ENCODE assay signal across 8 cellular contexts in the genomic region with DNA sequence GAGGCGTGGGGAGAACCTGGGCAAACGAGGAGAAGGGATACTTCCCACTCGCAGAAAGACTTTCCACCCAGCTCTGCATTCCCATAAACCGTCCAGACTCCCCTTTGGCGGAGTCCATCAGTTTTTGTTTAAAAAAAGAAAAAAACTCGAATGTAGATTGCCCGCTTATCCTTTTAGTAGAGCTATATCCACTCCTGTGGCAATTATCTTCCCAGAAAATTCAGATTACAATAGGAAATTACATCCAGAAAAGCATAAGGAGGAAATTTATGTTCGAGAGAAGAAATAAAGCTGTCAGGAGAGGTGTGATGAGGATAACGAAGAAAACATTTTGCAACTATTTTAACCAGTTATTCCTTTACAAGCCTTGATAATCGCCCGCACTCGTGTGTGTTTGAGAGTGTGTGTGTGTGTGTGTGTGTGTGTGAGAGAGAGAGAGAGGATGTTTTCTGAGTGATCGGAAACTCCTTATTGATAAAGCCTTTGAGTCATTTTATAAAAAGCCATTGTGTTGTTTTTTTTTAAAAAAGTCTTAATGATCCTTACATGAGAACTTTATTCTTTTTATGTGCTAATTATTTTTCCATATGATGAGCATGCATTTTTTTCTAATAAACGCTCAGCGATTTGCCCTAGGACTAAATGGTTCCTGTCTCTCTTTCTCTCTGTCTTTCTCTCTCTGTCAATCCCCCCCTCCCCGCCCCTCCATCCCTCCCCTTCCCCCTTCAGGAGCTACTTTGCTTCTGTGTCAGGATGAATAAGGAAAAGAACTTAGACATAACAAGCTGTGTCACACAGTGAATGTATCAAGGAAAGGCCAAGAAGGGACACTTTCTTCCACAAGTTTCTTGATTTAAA. TPM values are rescaled to one million over a fixed set of nuclear protein-coding genes. Genes with fewer than 3 reads are reported as not detected.
A peak's percentile ranks its signal among the peaks of the same experiment; 100 is the strongest.
DNase-seq lines count a peak whose midpoint lies in the region; ATAC-seq and TF ChIP-seq lines count a peak whose summit lies in the region.

No MANE protein-coding gene starts in this region.

- H3K36me3 ChIP-seq in Panc1 (ENCODE audit: control insufficient read depth, insufficient read depth, low read length): peaks cover 10% of the 10 kb centered on the region
- no peaks in the 10 kb centered on the region for H3K36me3 ChIP-seq in brain microvascular endothelial cell (replicated peaks)
- H3K36me3 ChIP-seq in stomach: no peaks in the 10 kb centered on the region

- TF ChIP-seq POLR2A in lower leg skin (IDR thresholded peaks at IDR 0.05): no peak
- no peak for TF ChIP-seq POLR2A in stomach (IDR thresholded peaks at IDR 0.05)

- TF ChIP-seq EP300 in stomach (IDR thresholded peaks at IDR 0.05): no peak

- 0% methylated on average over 16 of the region's 16 CpGs for WGBS in lower leg skin, 2 donors
- 1 to 2% (median 1%) methylated on average over 16 of the region's 16 CpGs for WGBS in stomach, 5 donors

- BruUV-seq in Panc1 (replicated peaks; lab: Mats Ljungman, UMichigan): no TSS peak

- no peaks in the 10 kb centered on the region for H3K27me3 ChIP-seq in Panc1 (ENCODE audit: control insufficient read depth, insufficient read depth, low read length)
- no peaks in the 10 kb centered on the region for H3K27me3 ChIP-seq in brain microvascular endothelial cell (replicated peaks)
- no peaks in the 10 kb centered on the region for H3K27me3 ChIP-seq in stomach

- intact Hi-C loops in Panc1 (cut with micrococcal nuclease; ENCODE audit: unreplicated experiment): no loop called here
- intact Hi-C loops in lower leg skin (cut with DNase I; ENCODE audit: low total_unique reads): no loop called here
- intact Hi-C loops in stomach (cut with DNase I; ENCODE audit: low total_unique reads): no loop called here

- H3K27ac ChIP-seq in Panc1 (ENCODE audit: low read length): peak overlapping the region; percentile 96
- peak overlapping the region; percentile 94 for H3K27ac ChIP-seq in brain microvascular endothelial cell
- H3K27ac ChIP-seq in stomach: peak overlapping the region; percentile 94 to 100 (median 98)

- H3K4me3 ChIP-seq in Panc1 (ENCODE audit: low read depth in 2 of 2, low read length in 2 of 2) (peak overlapping the region; percentile 97 to 98), brain microvascular endothelial cell (ENCODE audit: low read depth, low read length) (peak overlapping the region; percentile 89), lower leg skin (ENCODE audit: low read depth, poor library complexity, severe bottlenecking) (peak overlapping the region; percentile 84), stomach (peak overlapping the region; percentile 61 to 89 (median 84))

- in situ Hi-C loops in Panc1 (cut with HindIII; ENCODE audit: low pct_unique_long_range_greater_than_20kb, low sequenced_read_pairs): no loop called here
- in situ Hi-C loops in brain microvascular endothelial cell (cut with HindIII; ENCODE audit: low pct_ligation_motif_present, low sequenced_read_pairs): no loop called here

- POLR2A ChIA-PET in Panc1 (lab: Charles Lee): interaction anchor here (0.5 kb wide), 1 partner anchor 23 kb away, joined by 3 read pairs; no protein-coding TSS in a partner anchor

- peak; percentile 28 for DNase-seq in DMS153 treated with DMSO at 0.1 percent for 48 hours (lab: John Stamatoyannopoulos, UW; ENCODE audit: unreplicated experiment)
- no peak for DNase-seq in DMS153 (lab: John Stamatoyannopoulos, UW)
- peak; percentile 2 for DNase-seq in Panc1 (ENCODE audit: low read depth, low spot score)
- DNase-seq in brain microvascular endothelial cell: no peak
- DNase-seq in lower leg skin (ENCODE audit: low spot score in 2 of 2): no peak
- DNase-seq in stomach: no peak
- no peak for DNase-seq in T-helper 9 cell

- CTCF ChIA-PET in Panc1 (lab: Charles Lee): interaction anchor here (0.7 kb wide), 1 partner anchor 690 kb away, joined by 3 read pairs; no protein-coding TSS in a partner anchor

- ATAC-seq in Panc1 (no peak), HG02884 (IDR thresholded peaks at IDR 0.05; ENCODE audit: unreplicated experiment) (no peak)

- peaks cover 25% of the 10 kb centered on the region for H3K4me1 ChIP-seq in Panc1 (ENCODE audit: control insufficient read depth, insufficient read depth, low read length)
- peaks cover 22 to 52% (median 39%) of the 10 kb centered on the region in 4 donors for H3K4me1 ChIP-seq in stomach

- TF ChIP-seq CTCF in Panc1 (IDR thresholded peaks at IDR 0.05) (no peak), brain microvascular endothelial cell (IDR thresholded peaks at IDR 0.05; ENCODE audit: low read depth, low read length, missing control alignments) (no peak), lower leg skin (IDR thresholded peaks at IDR 0.05) (no peak), stomach (IDR thresholded peaks at IDR 0.05) (no peak)

- no peaks in the 10 kb centered on the region for H3K9me3 ChIP-seq in Panc1 (ENCODE audit: control insufficient read depth, insufficient read depth, low read depth, low read length)
- no peaks in the 10 kb centered on the region for H3K9me3 ChIP-seq in stomach

RNA-seq across cellular contexts. Expression of a gene that starts 1.1 kb away (rescaled TPM):
- total RNA-seq in Panc1 (2021; ENCODE audit: unreplicated experiment): 77.9 TPM
- polyA plus RNA-seq in Panc1 (2012; ENCODE audit: insufficient read length): 28.6 TPM
- total RNA-seq in lower leg skin: 10 to 100 TPM; 31.0 to 42.4 (median 34.7) TPM
- 10 to 100 TPM in 4 of 5 donors, 1 to 10 TPM in 1; 1.2 to 65.7 (median 24.5) TPM for total RNA-seq in stomach
- polyA plus RNA-seq in stomach: 10 to 100 TPM; 12.3 to 19.6 (median 14.9) TPM

Comparison
In these comparisons a context has a peak if more than half of its experiments do, and no peak if none do; other contexts are left out.
1. DNase-seq: peak in DMS153 treated with DMSO at 0.1 percent for 48 hours (single experiment) and Panc1 (single experiment); none in DMS153 (single experiment), brain microvascular endothelial cell (single experiment), lower leg skin (0 of 2), stomach (single experiment) and T-helper 9 cell (single experiment).
2. Peak in every context shown above with its lines, with median percentiles within 50 percentile points of each other: H3K27ac ChIP-seq and H3K4me3 ChIP-seq.